8 cellular contexts compared by ENCODE assay signal in genomic region chr1:161158316-161159016, GRCh38. TPM values are rescaled to one million over a fixed set of nuclear protein-coding genes. Genes with fewer than 3 reads are reported as not detected.
A peak's percentile ranks its signal among the peaks of the same experiment; 100 is the strongest.
DNase-seq lines count a peak whose midpoint lies in the region; ATAC-seq and TF ChIP-seq lines count a peak whose summit lies in the region.

No MANE protein-coding gene starts in this region.

- no peaks in the 10 kb centered on the region for H3K9me3 Mint-ChIP-seq in T-helper 2 cell treated with Interferon-gamma antibody and Interleukin-4, amounts not matched to agents 5 μg/mL and 100 μg/mL, for 36 hours
- no peaks in the 10 kb centered on the region for H3K9me3 Mint-ChIP-seq in activated CD8-positive, alpha-beta T cell treated with anti-CD3 and anti-CD28 coated beads, Interleukin-2, amount 10 ng/mL, durations not matched to agents 7 days and 5 days (ENCODE audit: insufficient read depth)

- no peak for TF ChIP-seq CTCF in suprapubic skin (IDR thresholded peaks at IDR 0.05)

- H3K27ac ChIP-seq in iPS-18a (ENCODE audit: low read length) (no peak overlapping the region), suprapubic skin (peak overlapping the region; percentile 81)

- H3K27ac Mint-ChIP-seq in T-helper 2 cell treated with Interferon-gamma antibody and Interleukin-4, amounts not matched to agents 5 μg/mL and 100 μg/mL, for 36 hours: peak overlapping the region; percentile 91
- peak overlapping the region; percentile 89 for H3K27ac Mint-ChIP-seq in activated CD8-positive, alpha-beta T cell treated with anti-CD3 and anti-CD28 coated beads, Interleukin-2, amount 10 ng/mL, durations not matched to agents 7 days and 5 days

- H3K4me3 Mint-ChIP-seq in T-helper 2 cell treated with Interferon-gamma antibody and Interleukin-4, amounts not matched to agents 5 μg/mL and 100 μg/mL, for 36 hours: peak overlapping the region; percentile 88
- H3K4me3 Mint-ChIP-seq in activated CD8-positive, alpha-beta T cell treated with anti-CD3 and anti-CD28 coated beads, Interleukin-2, amount 10 ng/mL, durations not matched to agents 7 days and 5 days: peak overlapping the region; percentile 86

- H3K27me3 ChIP-seq in iPS-18a (ENCODE audit: control insufficient read depth, insufficient read depth, low read length) (no peaks in the 10 kb centered on the region), suprapubic skin (no peaks in the 10 kb centered on the region)

- peak overlapping the region; percentile 62 for H3K4me3 ChIP-seq in iPS-18a (ENCODE audit: low read length)
- peak overlapping the region; percentile 78 for H3K4me3 ChIP-seq in suprapubic skin

- no peak for ATAC-seq in activated CD8-positive, alpha-beta T cell treated with anti-CD3 and anti-CD28 coated beads, Interleukin-2, amount 10 ng/mL, durations not matched to agents 7 days and 5 days

- no peak for TF ChIP-seq POLR2A in suprapubic skin (IDR thresholded peaks at IDR 0.05)

- H3K9ac ChIP-seq in iPS-18a (ENCODE audit: low read length): peak overlapping the region; percentile 85

- H3K36me3 Mint-ChIP-seq in T-helper 2 cell treated with Interferon-gamma antibody and Interleukin-4, amounts not matched to agents 5 μg/mL and 100 μg/mL, for 36 hours (ENCODE audit: low read depth): peaks cover 47% of the 10 kb centered on the region
- peaks cover 45% of the 10 kb centered on the region for H3K36me3 Mint-ChIP-seq in activated CD8-positive, alpha-beta T cell treated with anti-CD3 and anti-CD28 coated beads, Interleukin-2, amount 10 ng/mL, durations not matched to agents 7 days and 5 days (ENCODE audit: low read depth)

- CTCF ChIA-PET in activated CD8-positive, alpha-beta T cell treated with anti-CD3 and anti-CD28 coated beads, Interleukin-2, amount 10 ng/mL, durations not matched to agents 7 days and 5 days (lab: Charles Lee): interaction anchor here (0.7 to 2.1 kb wide), 11 partner anchors 9 to 106 kb away, joined by 3 to 7 read pairs (median 3); partner anchors contain the start of genes ARHGAP30 and DEDD

- POLR2A ChIA-PET in activated CD8-positive, alpha-beta T cell treated with anti-CD3 and anti-CD28 coated beads, Interleukin-2, amount 10 ng/mL, durations not matched to agents 7 days and 5 days (lab: Charles Lee): interaction anchor here (0.6 to 1.9 kb wide), 5 partner anchors 9 to 140 kb away, joined by 3 to 8 read pairs (median 4); partner anchors contain the start of gene NDUFS2

- peaks cover 11% of the 10 kb centered on the region for H3K4me1 ChIP-seq in iPS-18a (ENCODE audit: control insufficient read depth, low read depth, low read length)
- peaks cover 38% of the 10 kb centered on the region for H3K4me1 ChIP-seq in suprapubic skin

- H3K9me3 ChIP-seq in iPS-18a (ENCODE audit: control insufficient read depth, low read depth, low read length) (no peaks in the 10 kb centered on the region), suprapubic skin (no peaks in the 10 kb centered on the region)

- no peak for TF ChIP-seq EP300 in suprapubic skin (IDR thresholded peaks at IDR 0.05)

- H3K36me3 ChIP-seq in iPS-18a (ENCODE audit: control insufficient read depth, low read depth, low read length): peaks cover 17% of the 10 kb centered on the region
- H3K36me3 ChIP-seq in suprapubic skin: peaks cover 28% of the 10 kb centered on the region

- no peak for DNase-seq in T-helper 2 cell treated with Interferon-gamma antibody and Interleukin-4, amounts not matched to agents 5 μg/mL and 100 μg/mL, for 36 hours (ENCODE audit: low spot score)
- DNase-seq in T-helper 2 cell: no peak
- no peak for DNase-seq in activated CD8-positive, alpha-beta T cell treated with anti-CD3 and anti-CD28 coated beads, Interleukin-2, amount 10 ng/mL, durations not matched to agents 7 days and 5 days
- DNase-seq in suprapubic skin (ENCODE audit: low spot score in 2 of 2): peak in 1 of 2 donors; percentile 13
- DNase-seq in NCI-H82 treated with DMSO at 0.1 percent for 48 hours (lab: John Stamatoyannopoulos, UW; ENCODE audit: unreplicated experiment): no peak
- DNase-seq in activated effector memory CD4-positive, alpha-beta T cell treated with anti-CD3 and anti-CD28 coated beads, Interleukin-2, amount 50 U/mL, for 16 hours: no peak
- no peak for DNase-seq in COLO668 (lab: John Stamatoyannopoulos, UW; ENCODE audit: unreplicated experiment)

- H3K27me3 Mint-ChIP-seq in T-helper 2 cell treated with Interferon-gamma antibody and Interleukin-4, amounts not matched to agents 5 μg/mL and 100 μg/mL, for 36 hours (ENCODE audit: low read depth): no peaks in the 10 kb centered on the region
- no peaks in the 10 kb centered on the region for H3K27me3 Mint-ChIP-seq in activated CD8-positive, alpha-beta T cell treated with anti-CD3 and anti-CD28 coated beads, Interleukin-2, amount 10 ng/mL, durations not matched to agents 7 days and 5 days (ENCODE audit: low read depth)

- H3K4me1 Mint-ChIP-seq in T-helper 2 cell treated with Interferon-gamma antibody and Interleukin-4, amounts not matched to agents 5 μg/mL and 100 μg/mL, for 36 hours (ENCODE audit: low read depth): peaks cover 37% of the 10 kb centered on the region
- peaks cover 51% of the 10 kb centered on the region for H3K4me1 Mint-ChIP-seq in activated CD8-positive, alpha-beta T cell treated with anti-CD3 and anti-CD28 coated beads, Interleukin-2, amount 10 ng/mL, durations not matched to agents 7 days and 5 days (ENCODE audit: low read depth)

- WGBS in suprapubic skin: 62% methylated on average over 9 of the region's 9 CpGs

RNA-seq across cellular contexts. Expression of gene USP21, which starts 0.8 kb away (rescaled TPM):
- 10 to 100 TPM; 29.2 to 32.0 TPM for total RNA-seq in activated CD8-positive, alpha-beta T cell treated with anti-CD3 and anti-CD28 coated beads, Interleukin-2, amount 10 ng/mL, durations not matched to agents 7 days and 5 days
- 10 to 100 TPM; 18.7 to 37.0 (median 28.8) TPM for total RNA-seq in suprapubic skin

RNA-seq across cellular contexts. Expression of gene UFC1, which starts 4.7 kb away (rescaled TPM):
- 100 to 1,000 TPM; 103 to 104 TPM for total RNA-seq in activated CD8-positive, alpha-beta T cell treated with anti-CD3 and anti-CD28 coated beads, Interleukin-2, amount 10 ng/mL, durations not matched to agents 7 days and 5 days
- total RNA-seq in suprapubic skin: 10 to 100 TPM; 44.2 to 98.8 (median 80.2) TPM

RNA-seq across cellular contexts. Expression of gene PPOX, which starts 7.8 kb away (rescaled TPM):
- 10 to 100 TPM; 37.7 to 38.5 TPM for total RNA-seq in activated CD8-positive, alpha-beta T cell treated with anti-CD3 and anti-CD28 coated beads, Interleukin-2, amount 10 ng/mL, durations not matched to agents 7 days and 5 days
- 10 to 100 TPM; 22.2 to 75.2 (median 37.2) TPM for total RNA-seq in suprapubic skin

RNA-seq across cellular contexts. Expression of gene B4GALT3, which starts 18.8 kb away (rescaled TPM):
- 10 to 100 TPM; 34.2 to 37.0 TPM for total RNA-seq in activated CD8-positive, alpha-beta T cell treated with anti-CD3 and anti-CD28 coated beads, Interleukin-2, amount 10 ng/mL, durations not matched to agents 7 days and 5 days
- 10 to 100 TPM; 26.9 to 36.6 (median 30.0) TPM for total RNA-seq in suprapubic skin

RNA-seq across cellular contexts. Expression of gene DEDD, which starts 26.0 kb away (rescaled TPM):
- total RNA-seq in activated CD8-positive, alpha-beta T cell treated with anti-CD3 and anti-CD28 coated beads, Interleukin-2, amount 10 ng/mL, durations not matched to agents 7 days and 5 days: 10 to 100 TPM; 34.5 to 36.3 TPM
- 10 to 100 TPM; 24.4 to 47.0 (median 36.6) TPM for total RNA-seq in suprapubic skin
